19 cellular contexts compared by ENCODE assay signal in the genomic region with DNA sequence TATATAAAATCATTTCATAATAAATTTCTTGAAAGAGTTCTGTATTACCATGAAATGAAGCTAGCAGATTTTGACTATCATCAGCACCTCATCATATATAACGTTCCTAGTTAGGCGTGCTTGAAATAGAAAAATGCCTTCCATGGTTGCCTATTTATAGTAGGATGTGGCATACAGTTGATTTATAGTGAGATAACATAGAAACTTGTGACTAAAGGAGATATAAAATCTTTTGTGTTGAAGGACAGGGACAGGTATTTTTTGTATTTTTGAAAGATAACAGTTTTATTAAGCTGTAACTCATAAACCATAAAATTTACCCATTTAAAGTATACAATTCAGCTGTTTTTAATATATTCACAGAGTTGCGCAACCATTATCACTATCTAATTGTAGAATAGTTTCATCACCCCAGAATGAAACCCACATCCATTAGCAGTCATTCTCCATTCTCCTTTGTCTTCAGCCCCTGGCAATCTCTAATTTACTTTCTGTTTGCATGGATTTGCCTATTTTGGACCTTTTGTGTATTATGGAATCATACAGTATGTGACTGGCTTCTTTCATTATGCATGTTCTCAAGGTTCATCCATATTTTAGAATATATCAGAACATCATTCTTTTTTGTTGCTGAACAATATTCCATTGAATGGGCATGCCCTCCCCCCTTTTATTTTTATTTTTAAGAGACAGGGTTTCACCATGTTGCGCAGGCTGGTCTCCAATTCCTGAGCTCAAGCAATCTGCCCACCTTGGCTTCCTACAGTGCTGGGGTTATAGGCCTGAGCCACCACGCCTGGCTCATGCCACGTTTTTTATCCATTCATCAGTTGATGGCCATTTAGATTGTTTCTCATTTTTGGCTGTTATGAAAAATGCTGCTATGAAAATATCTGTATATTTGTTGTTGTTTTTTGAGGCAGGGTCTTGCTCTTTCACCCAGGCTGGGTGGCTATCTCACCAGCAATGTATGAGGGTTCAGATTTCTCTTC. TPM values are rescaled to one million over a fixed set of nuclear protein-coding genes. Genes with fewer than 3 reads are reported as not detected.
DNase-seq lines count a peak whose midpoint lies in the region; ATAC-seq and TF ChIP-seq lines count a peak whose summit lies in the region.
"Had no signal": no experiment of that assay in that cellular context is flagged by ENCODE, and none has a peak within 500 bp of the region (broad histone marks: within the 10 kb centered on the region; RNA-seq: fewer than 3 reads in every experiment).

No MANE protein-coding gene starts in this region.

- no peaks in the 10 kb centered on the region for H3K4me1 ChIP-seq in trophoblast cell (ENCODE audit: control insufficient read depth in 1 of 2, insufficient read depth in 2 of 2, low read length in 2 of 2)

- no peak overlapping the region for H2AFZ ChIP-seq in trophoblast cell (ENCODE audit: insufficient read depth, low read length, poor library complexity)

- no peak overlapping the region for H3K27ac ChIP-seq in trophoblast cell (ENCODE audit: low read depth, low read length)
- H3K27ac ChIP-seq: 22Rv1, coronary artery, skin epidermis, tibial artery had no signal

- no peak for TF ChIP-seq POLR2A in NB4 (IDR thresholded peaks at IDR 0.05; ENCODE audit: extremely low read depth, insufficient read length)

- H3K27me3 ChIP-seq in trophoblast cell (ENCODE audit: insufficient read depth, low read length): no peaks in the 10 kb centered on the region
- H3K27me3 ChIP-seq: tibial artery had no signal

- no peak overlapping the region for H2BK120ac ChIP-seq in trophoblast cell (ENCODE audit: insufficient read depth, low read length, poor library complexity)

- ATAC-seq in HG02981 (IDR thresholded peaks at IDR 0.05; ENCODE audit: unreplicated experiment): no peak
- ATAC-seq: activated T-helper 17 cell treated with anti-CD3 and anti-CD28 coated beads, Interleukin-2, amount 50 U/mL, for 72 hours had no signal

- peaks cover 2 to 3% of the 10 kb centered on the region in 2 experiments for H3K36me3 ChIP-seq in trophoblast cell (ENCODE audit: control insufficient read depth in 1 of 2, insufficient read depth in 2 of 2, low read length in 2 of 2)
- H3K36me3 ChIP-seq: HAP-1, tibial artery had no signal

- intact Hi-C loops in Calu3 (cut with micrococcal nuclease; ENCODE audit: unreplicated experiment): no loop called here

- H3K9me3 ChIP-seq in trophoblast cell (ENCODE audit: insufficient read depth, low read depth, low read length): no peaks in the 10 kb centered on the region
- H3K9me3 ChIP-seq: HAP-1, tibial artery had no signal

- no peaks in the 10 kb centered on the region for H3K9me3 Mint-ChIP-seq in chondrocyte (ENCODE audit: low read depth)
- H3K9me3 Mint-ChIP-seq in Calu3 (ENCODE audit: low read depth, unreplicated experiment): no peaks in the 10 kb centered on the region
- H3K9me3 Mint-ChIP-seq: activated T-helper 17 cell treated with anti-CD3 and anti-CD28 coated beads, Interleukin-2, amount 50 U/mL, for 72 hours; CD4-positive, alpha-beta memory T cell had no signal

- H3K79me2 ChIP-seq in trophoblast cell (ENCODE audit: control insufficient read depth, insufficient read depth, low read length, poor library complexity): peaks cover 3% of the 10 kb centered on the region

- H3K27me3 Mint-ChIP-seq in chondrocyte (ENCODE audit: low read depth) (no peaks in the 10 kb centered on the region), Calu3 (ENCODE audit: unreplicated experiment) (no peaks in the 10 kb centered on the region)
- H3K27me3 Mint-ChIP-seq: activated T-helper 17 cell treated with anti-CD3 and anti-CD28 coated beads, Interleukin-2, amount 50 U/mL, for 72 hours; CD4-positive, alpha-beta memory T cell had no signal

- H3K4me3 Mint-ChIP-seq in chondrocyte (ENCODE audit: unreplicated experiment) (no peak overlapping the region), Calu3 (ENCODE audit: low read depth, unreplicated experiment) (no peak overlapping the region)
- H3K4me3 Mint-ChIP-seq: activated T-helper 17 cell treated with anti-CD3 and anti-CD28 coated beads, Interleukin-2, amount 50 U/mL, for 72 hours had no signal

- H3K27ac Mint-ChIP-seq in chondrocyte (ENCODE audit: unreplicated experiment): peak overlapping the region; percentile 51
- H3K27ac Mint-ChIP-seq in Calu3 (ENCODE audit: unreplicated experiment): no peak overlapping the region
- H3K27ac Mint-ChIP-seq: activated T-helper 17 cell treated with anti-CD3 and anti-CD28 coated beads, Interleukin-2, amount 50 U/mL, for 72 hours; CD4-positive, alpha-beta memory T cell had no signal

- H2BK12ac ChIP-seq in trophoblast cell (ENCODE audit: low read length): no peak overlapping the region

- H3K4me3 ChIP-seq in NB4 (ENCODE audit: low read depth, low read length): no peak overlapping the region
- H3K4me3 ChIP-seq in trophoblast cell (ENCODE audit: low read depth, low read length): no peak overlapping the region
- H3K4me3 ChIP-seq: coronary artery, HAP-1, skin epidermis, tibial artery had no signal

- H4K91ac ChIP-seq in trophoblast cell (ENCODE audit: low read depth, low read length): no peak overlapping the region

- BruUV-seq in Calu3 (replicated peaks; lab: Mats Ljungman, UMichigan): no TSS peak

- DNase-seq in NOMO-1 treated with DMSO at 0.1 percent for 48 hours (lab: John Stamatoyannopoulos, UW; ENCODE audit: unreplicated experiment) (peak; percentile 54), NOMO-1 treated with dmso at 0.1 percent for 144 hours (lab: John Stamatoyannopoulos, UW; ENCODE audit: unreplicated experiment) (no peak), NB4 (ENCODE audit: low read depth) (peak; percentile 46), chondrocyte (ENCODE audit: low spot score) (no peak), trophoblast cell (no peak), NCI-H2081 (lab: John Stamatoyannopoulos, UW) (no peak), Calu3 (no peak)
- DNase-seq: activated CD8-positive, alpha-beta memory T cell treated with anti-CD3 and anti-CD28 coated beads for 24 hours; CD4-positive, alpha-beta memory T cell; NCI-H1436; NCI-H446; occipital lobe; tibial artery had no signal

- CTCF ChIA-PET in Calu3 (lab: Charles Lee): no interaction called here

- H4K8ac ChIP-seq in trophoblast cell (ENCODE audit: low read depth, low read length): no peak overlapping the region

- H3K4me1 Mint-ChIP-seq in chondrocyte (ENCODE audit: low read depth) (peaks cover 39% of the 10 kb centered on the region), Calu3 (ENCODE audit: low read depth, unreplicated experiment) (peaks cover 10% of the 10 kb centered on the region)

- H3K14ac ChIP-seq in trophoblast cell (ENCODE audit: low read length): no peak overlapping the region

- no peak overlapping the region for H3K9ac ChIP-seq in trophoblast cell (ENCODE audit: low read length)

- no peak overlapping the region for H3K23ac ChIP-seq in trophoblast cell (ENCODE audit: low read length)

- H3K79me1 ChIP-seq in trophoblast cell (ENCODE audit: low read length): no peaks in the 10 kb centered on the region

- no CpG with 5 or more reads among the region's 6 CpGs for WGBS in trophoblast cell (ENCODE audit: extremely low coverage, insufficient coverage, insufficient read length)

- no peaks in the 10 kb centered on the region for H3K36me3 Mint-ChIP-seq in chondrocyte (ENCODE audit: low read depth)
- peaks cover 2% of the 10 kb centered on the region for H3K36me3 Mint-ChIP-seq in Calu3 (ENCODE audit: insufficient read depth, unreplicated experiment)

- no peak overlapping the region for H3K18ac ChIP-seq in trophoblast cell (ENCODE audit: low read length)

- peak overlapping the region; percentile 78 for H3K4ac ChIP-seq in trophoblast cell (ENCODE audit: low read depth, low read length)

- no peak overlapping the region for H2BK5ac ChIP-seq in trophoblast cell (ENCODE audit: low read depth, low read length, poor library complexity)

- H4K12ac ChIP-seq in trophoblast cell (ENCODE audit: low read depth, low read length): no peak overlapping the region

- no peak overlapping the region for H2AK5ac ChIP-seq in trophoblast cell (ENCODE audit: low read length)

- no peak for TF ChIP-seq CTCF in NB4 (IDR thresholded peaks at IDR 0.05; ENCODE audit: low read depth, low read length)
- TF ChIP-seq CTCF in chondrocyte (IDR thresholded peaks at IDR 0.05): no peak
- TF ChIP-seq CTCF in Calu3 (IDR thresholded peaks at IDR 0.05; ENCODE audit: unreplicated experiment): no peak

- no peak overlapping the region for H3K4me2 ChIP-seq in trophoblast cell (ENCODE audit: low read length)

RNA-seq across cellular contexts. Expression of a gene that starts 19.5 kb away (rescaled TPM):
- 38.4 to 49.7 TPM (median 39.4 TPM) in 3 replicates for total RNA-seq in chondrocyte
- 21.2 and 21.4 TPM in 2 replicates for polyA plus RNA-seq in trophoblast cell (2013)
- 48.3 and 53.6 TPM in 2 replicates for total RNA-seq in Calu3 (2022)

RNA-seq across cellular contexts. Expression of a gene that starts 59.5 kb away (rescaled TPM):
- total RNA-seq in chondrocyte: 1.3 to 1.5 TPM (median 1.3 TPM) in 3 replicates
- polyA plus RNA-seq in trophoblast cell (2013): 2.1 TPM in 2 replicates
- 3.3 and 3.6 TPM in 2 replicates for total RNA-seq in Calu3 (2022)

Comparison
In these comparisons a context has a peak if more than half of its experiments do, and no peak if none do; other contexts are left out.
1. DNase-seq: peak in NOMO-1 treated with DMSO at 0.1 percent for 48 hours (single experiment) and NB4 (single experiment); none in NOMO-1 treated with dmso at 0.1 percent for 144 hours (single experiment), chondrocyte (single experiment), trophoblast cell (0 of 2), NCI-H2081 (0 of 2) and Calu3 (single experiment).